16 cellular contexts compared by ENCODE assay signal in the genomic region with DNA sequence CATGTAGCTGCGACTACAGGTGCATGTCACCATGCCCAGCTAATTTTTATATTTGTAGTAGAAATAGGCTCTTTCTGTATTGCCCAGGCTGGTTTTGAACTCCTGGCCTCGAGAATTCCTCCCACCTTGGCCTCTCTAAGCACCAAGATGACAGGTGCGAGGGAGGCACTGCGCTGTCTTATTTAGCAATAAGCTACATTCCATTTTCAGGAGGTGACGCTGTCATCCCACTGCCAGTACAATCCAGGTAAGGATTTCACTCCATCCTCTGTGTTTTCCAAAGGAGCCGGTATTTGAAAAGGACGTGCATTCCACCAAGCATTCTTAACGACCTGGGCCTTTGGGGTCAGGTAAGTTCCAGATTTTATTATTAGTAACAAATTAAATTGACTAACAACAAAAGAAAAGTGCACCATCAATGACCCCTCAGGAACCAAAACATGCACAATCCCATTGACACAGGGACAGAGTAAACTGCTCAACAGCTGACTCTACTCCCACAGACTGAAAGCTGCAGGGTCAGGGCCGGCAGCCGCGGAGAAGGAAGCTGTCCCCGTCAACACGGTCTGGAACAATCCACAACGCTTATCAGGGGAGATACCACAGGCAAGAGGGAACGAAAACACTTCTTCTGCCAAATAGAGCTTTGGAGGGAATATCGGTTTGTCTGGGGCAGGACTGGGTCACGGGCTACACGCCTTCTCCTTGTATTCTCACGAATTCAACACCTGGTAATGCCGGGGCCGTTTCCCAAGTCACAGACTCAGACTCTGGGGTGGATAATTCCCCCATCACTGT.
DNase-seq lines count a peak whose midpoint lies in the region; ATAC-seq and TF ChIP-seq lines count a peak whose summit lies in the region.
"Had no signal": no experiment of that assay in that cellular context is flagged by ENCODE, and none has a peak within 500 bp of the region (broad histone marks: within the 10 kb centered on the region; RNA-seq: fewer than 3 reads in every experiment).

No MANE protein-coding gene starts in this region.

- POLR2A ChIA-PET in CD4-positive, alpha-beta memory T cell (lab: Charles Lee; ENCODE audit: partially characterized antibody) = no interaction called here

- ATAC-seq in left lobe of liver = peak; percentile 84
- ATAC-seq in sciatic nerve = peak; percentile 75
- ATAC-seq in GM19351 (IDR thresholded peaks at IDR 0.05; ENCODE audit: unreplicated experiment) = no peak
- ATAC-seq: activated T-cell treated with anti-CD3 and anti-CD28 coated beads, Interleukin-2, amount 50 U/mL, for 72 hours; HCT116; naive thymus-derived CD8-positive, alpha-beta T cell; SK-N-SH treated with all-trans-retinoic acid at 6 μM for 48 hours had no signal

- H3K9ac ChIP-seq in endodermal cell (ENCODE audit: extremely low read depth, low read length, poor library complexity, severe bottlenecking) = peak overlapping the region; percentile 28

- peak overlapping the region; percentile 65 for H3K27ac Mint-ChIP-seq in endodermal cell
- no peak overlapping the region for H3K27ac Mint-ChIP-seq in CD4-positive, alpha-beta memory T cell
- H3K27ac Mint-ChIP-seq: activated T-cell treated with anti-CD3 and anti-CD28 coated beads, Interleukin-2, amount 50 U/mL, for 72 hours had no signal

- H3K4me3 ChIP-seq in endodermal cell (ENCODE audit: low read length) = peak overlapping the region; percentile 43
- no peak overlapping the region for H3K4me3 ChIP-seq in CD4-positive, alpha-beta memory T cell (ENCODE audit: low read length in 2 of 2)

- H3K4me1 ChIP-seq in endodermal cell (ENCODE audit: control insufficient read depth, insufficient read depth, low read length) = peaks cover 8% of the 10 kb centered on the region
- H3K4me1 ChIP-seq in CD4-positive, alpha-beta memory T cell (ENCODE audit: insufficient read depth, low read length) = peaks cover 7% of the 10 kb centered on the region

- no peak for TF ChIP-seq CTCF in endodermal cell (conservative IDR thresholded peaks at IDR 0.05)

- no peaks in the 10 kb centered on the region for H3K27me3 Mint-ChIP-seq in endodermal cell (ENCODE audit: insufficient read depth)
- H3K27me3 Mint-ChIP-seq in CD4-positive, alpha-beta memory T cell = peaks cover 5 to 12% of the 10 kb centered on the region in 2 donors
- H3K27me3 Mint-ChIP-seq: naive thymus-derived CD8-positive, alpha-beta T cell had no signal

- H3K36me3 Mint-ChIP-seq in endodermal cell (ENCODE audit: low read depth) = no peaks in the 10 kb centered on the region
- H3K36me3 Mint-ChIP-seq in CD4-positive, alpha-beta memory T cell = no peaks in the 10 kb centered on the region
- H3K36me3 Mint-ChIP-seq: naive thymus-derived CD8-positive, alpha-beta T cell had no signal

- H3K9me3 Mint-ChIP-seq in endodermal cell = no peaks in the 10 kb centered on the region
- no peaks in the 10 kb centered on the region for H3K9me3 Mint-ChIP-seq in CD4-positive, alpha-beta memory T cell
- H3K9me3 Mint-ChIP-seq: activated T-cell treated with anti-CD3 and anti-CD28 coated beads, Interleukin-2, amount 50 U/mL, for 72 hours had no signal

- H3K4me3 Mint-ChIP-seq in endodermal cell = no peak overlapping the region
- H3K4me3 Mint-ChIP-seq in CD4-positive, alpha-beta memory T cell = no peak overlapping the region
- H3K4me3 Mint-ChIP-seq: activated T-cell treated with anti-CD3 and anti-CD28 coated beads, Interleukin-2, amount 50 U/mL, for 72 hours; naive thymus-derived CD8-positive, alpha-beta T cell had no signal

- peaks cover 23% of the 10 kb centered on the region for H3K4me1 Mint-ChIP-seq in endodermal cell
- H3K4me1 Mint-ChIP-seq in CD4-positive, alpha-beta memory T cell = peaks cover 10 to 24% (median 15%) of the 10 kb centered on the region in 4 donors

- intact Hi-C loops in sciatic nerve (cut with DNase I) = no loop called here
- intact Hi-C loops in CD4-positive, alpha-beta memory T cell (cut with micrococcal nuclease) = no loop called here

- H3K9me3 ChIP-seq in endodermal cell (ENCODE audit: control insufficient read depth, low read length) = no peaks in the 10 kb centered on the region
- H3K9me3 ChIP-seq in CD4-positive, alpha-beta memory T cell (ENCODE audit: control insufficient read depth in 1 of 2, low read length in 2 of 2) = no peaks in the 10 kb centered on the region

- H3K27me3 ChIP-seq in endodermal cell (ENCODE audit: control insufficient read depth, insufficient read depth, low read length, poor library complexity, severe bottlenecking) = no peaks in the 10 kb centered on the region
- no peaks in the 10 kb centered on the region for H3K27me3 ChIP-seq in CD4-positive, alpha-beta memory T cell (ENCODE audit: insufficient read depth, low read length)

- H3K36me3 ChIP-seq in endodermal cell (ENCODE audit: control insufficient read depth, insufficient read depth, low read length) = no peaks in the 10 kb centered on the region
- no peaks in the 10 kb centered on the region for H3K36me3 ChIP-seq in CD4-positive, alpha-beta memory T cell (ENCODE audit: insufficient read depth, low read length)

- CTCF ChIA-PET in CD4-positive, alpha-beta memory T cell (lab: Charles Lee; ENCODE audit: partially characterized antibody) = no interaction called here

- H3K27ac ChIP-seq in endodermal cell (ENCODE audit: low read depth, low read length) = peak overlapping the region; percentile 49
- H3K27ac ChIP-seq in CD4-positive, alpha-beta memory T cell (ENCODE audit: low read depth, low read length) = no peak overlapping the region

- WGBS in endodermal cell (ENCODE audit: insufficient coverage in 1 of 2, insufficient read length in 1 of 2), 2 experiments = 62 to 76% methylated on average over 11 to 20 of the region's 21 CpGs

- DNase-seq in OCI-M1 (lab: John Stamatoyannopoulos, UW) (peak; percentile 43), endodermal cell (peak; percentile 65), left lobe of liver (ENCODE audit: low spot score) (peak; percentile 63), sciatic nerve (ENCODE audit: low spot score) (no peak), GM19238 (ENCODE audit: insufficient read length, low spot score) (no peak), NOMO-1 treated with dmso at 0.1 percent for 144 hours (lab: John Stamatoyannopoulos, UW; ENCODE audit: unreplicated experiment) (no peak)
- DNase-seq in CD4-positive, alpha-beta memory T cell = no peak
- DNase-seq: activated T-cell treated with anti-CD3 and anti-CD28 coated beads, Interleukin-2, amount 50 U/mL, for 72 hours; DMS153; naive thymus-derived CD8-positive, alpha-beta T cell; NCI-H1436; NK-92 treated with Interleukin-12 subunit alpha and Interleukin-12 subunit beta, amount 100 ng/mL, for 24 hours; stimulated activated CD8-positive, alpha-beta memory T cell treated with anti-CD3 and anti-CD28 coated beads, Interleukin-4, amount 100 ng/mL, for 48 hours had no signal

Comparison
In these comparisons a context has a peak if more than half of its experiments do, and no peak if none do; other contexts are left out.
1. DNase-seq: peak in OCI-M1 (single experiment), endodermal cell (single experiment) and left lobe of liver (single experiment); none in sciatic nerve (single experiment), GM19238 (single experiment), CD4-positive, alpha-beta memory T cell (0 of 5) and NOMO-1 treated with dmso at 0.1 percent for 144 hours (single experiment).